18 cellular contexts compared by ENCODE assay signal in the genomic region with DNA sequence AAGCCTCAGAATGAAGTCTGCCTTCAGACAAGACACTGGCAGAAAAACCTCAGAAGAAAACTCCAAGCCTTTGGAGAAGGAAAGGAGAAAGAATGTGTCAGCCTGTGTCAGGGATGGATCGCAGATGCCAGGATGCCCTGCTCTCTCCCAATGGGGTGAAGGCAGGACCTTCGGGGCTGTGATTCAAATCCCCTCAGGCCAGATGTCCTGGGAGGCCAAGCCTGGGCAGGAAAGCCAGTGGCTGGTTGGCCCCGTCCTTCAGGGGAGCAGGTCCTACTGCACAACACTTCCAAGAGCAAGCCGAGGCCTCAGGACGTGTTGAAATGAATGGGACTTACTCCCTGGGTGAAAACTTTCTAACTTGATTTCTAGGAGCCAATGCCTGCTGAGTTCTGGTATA. TPM values are rescaled to one million over a fixed set of nuclear protein-coding genes. Genes with fewer than 3 reads are reported as not detected.
DNase-seq lines count a peak whose midpoint lies in the region; ATAC-seq and TF ChIP-seq lines count a peak whose summit lies in the region.
"Had no signal": no experiment of that assay in that cellular context is flagged by ENCODE, and none has a peak within 500 bp of the region (broad histone marks: within the 10 kb centered on the region; RNA-seq: fewer than 3 reads in every experiment).

No MANE protein-coding gene starts in this region.

- no peaks in the 10 kb centered on the region for H3K27me3 Mint-ChIP-seq in activated naive CD4-positive, alpha-beta T cell treated with anti-CD3 and anti-CD28 coated beads, Interleukin-2, amount 50 U/mL, for 24 hours
- no peaks in the 10 kb centered on the region for H3K27me3 Mint-ChIP-seq in activated CD8-positive, alpha-beta T cell treated with anti-CD3 and anti-CD28 coated beads, Interleukin-2, amount 10 ng/mL, durations not matched to agents 7 days and 5 days (ENCODE audit: low read depth)
- peaks cover 5% of the 10 kb centered on the region for H3K27me3 Mint-ChIP-seq in GM23338 (ENCODE audit: insufficient read depth, low read depth, poor library complexity)

- H3K27ac Mint-ChIP-seq in activated naive CD4-positive, alpha-beta T cell treated with anti-CD3 and anti-CD28 coated beads, Interleukin-2, amount 50 U/mL, for 24 hours = peak overlapping the region; percentile 85
- peak overlapping the region; percentile 57 for H3K27ac Mint-ChIP-seq in activated CD8-positive, alpha-beta T cell treated with anti-CD3 and anti-CD28 coated beads, Interleukin-2, amount 10 ng/mL, durations not matched to agents 7 days and 5 days
- no peak overlapping the region for H3K27ac Mint-ChIP-seq in GM23338

- no peak overlapping the region for H3K4me3 ChIP-seq in GM23338
- H3K4me3 ChIP-seq: A549; BLaER1 treated with 17β-estradiol and CSF1 and Interleukin-3, amounts not matched to agents 10 nM and 100 nM had no signal

- TF ChIP-seq CTCF in GM23338 (conservative IDR thresholded peaks at IDR 0.05; ENCODE audit: low read depth in 2 of 2) = no peak

- CTCF ChIA-PET in activated CD8-positive, alpha-beta T cell treated with anti-CD3 and anti-CD28 coated beads, Interleukin-2, amount 10 ng/mL, durations not matched to agents 7 days and 5 days (lab: Charles Lee) = interaction anchor here (0.6 to 1.9 kb wide), 4 partner anchors 10 to 548 kb away, joined by 3 to 10 read pairs (median 5); no protein-coding TSS in a partner anchor

- no peak overlapping the region for H3K4me2 ChIP-seq in GM23338
- H3K4me2 ChIP-seq: A549; BLaER1 treated with 17β-estradiol and CSF1 and Interleukin-3, amounts not matched to agents 10 nM and 100 nM had no signal

- H3K9me2 ChIP-seq in GM23338 (ENCODE audit: insufficient read depth) = no peaks in the 10 kb centered on the region; the same call in 1 of the 2 replicates

- no peak overlapping the region for H3K27ac ChIP-seq in GM23338 (ENCODE audit: low read depth)
- H3K27ac ChIP-seq: A549; BLaER1 treated with 17β-estradiol and CSF1 and Interleukin-3, amounts not matched to agents 10 nM and 100 nM had no signal

- no peaks in the 10 kb centered on the region for H4K20me1 ChIP-seq in GM23338 (replicated peaks; ENCODE audit: insufficient read depth)
- H4K20me1 ChIP-seq: BLaER1 treated with 17β-estradiol and CSF1 and Interleukin-3, amounts not matched to agents 10 nM and 100 nM had no signal

- no peaks in the 10 kb centered on the region; the same call in 1 of the 2 replicates for H3F3A ChIP-seq in GM23338 (replicated peaks; ENCODE audit: low read depth)

- H3K27me3 ChIP-seq in GM23338 (ENCODE audit: insufficient read depth) = no peaks in the 10 kb centered on the region
- H3K27me3 ChIP-seq: BLaER1 treated with 17β-estradiol and CSF1 and Interleukin-3, amounts not matched to agents 10 nM and 100 nM had no signal

- H3K79me2 ChIP-seq in GM23338 (replicated peaks; ENCODE audit: insufficient read depth) = no peaks in the 10 kb centered on the region

- no peak for DNase-seq in activated naive CD4-positive, alpha-beta T cell treated with Interleukin-2 at 50 U/mL for 16 hours
- no peak for DNase-seq in activated CD8-positive, alpha-beta T cell treated with anti-CD3 and anti-CD28 coated beads, Interleukin-2, amount 10 ng/mL, durations not matched to agents 7 days and 5 days
- DNase-seq in mesenteric fat pad (ENCODE audit: low spot score) (peak; percentile 73), GM23338 (ENCODE audit: low spot score) (no peak), NCI-H1694 treated with DMSO at 0.1 percent for 48 hours (lab: John Stamatoyannopoulos, UW) (no peak)
- DNase-seq in activated CD4-positive, CD25-positive, alpha-beta regulatory T cell treated with anti-CD3 and anti-CD28 coated beads, Interleukin-2, amount 50 U/mL, for 72 hours = no peak
- DNase-seq: DMS79; KBM-7; NCI-H1105 treated with DMSO at 0.1 percent for 48 hours; NCI-H1694; NCI-H748 treated with DMSO at 0.1 percent for 48 hours; NK-92 treated with Interleukin-12 subunit alpha and Interleukin-12 subunit beta, amount 100 ng/mL, for 24 hours; Right ventricle myocardium superior had no signal

- no peak overlapping the region for H3K4me3 Mint-ChIP-seq in activated naive CD4-positive, alpha-beta T cell treated with anti-CD3 and anti-CD28 coated beads, Interleukin-2, amount 50 U/mL, for 24 hours
- no peak overlapping the region for H3K4me3 Mint-ChIP-seq in activated CD8-positive, alpha-beta T cell treated with anti-CD3 and anti-CD28 coated beads, Interleukin-2, amount 10 ng/mL, durations not matched to agents 7 days and 5 days
- H3K4me3 Mint-ChIP-seq in GM23338 = no peak overlapping the region

- H3K36me3 Mint-ChIP-seq in activated naive CD4-positive, alpha-beta T cell treated with anti-CD3 and anti-CD28 coated beads, Interleukin-2, amount 50 U/mL, for 24 hours = peaks cover 32% of the 10 kb centered on the region
- peaks cover 80% of the 10 kb centered on the region for H3K36me3 Mint-ChIP-seq in activated CD8-positive, alpha-beta T cell treated with anti-CD3 and anti-CD28 coated beads, Interleukin-2, amount 10 ng/mL, durations not matched to agents 7 days and 5 days (ENCODE audit: low read depth)
- no peaks in the 10 kb centered on the region for H3K36me3 Mint-ChIP-seq in GM23338 (ENCODE audit: low read depth)

- 0 out of 2 replicates have a peak, but pooled peaks cover 5% of the 10 kb centered on the region for H3K4me1 ChIP-seq in GM23338 (ENCODE audit: insufficient read depth)

- peaks cover 70% of the 10 kb centered on the region for H3K4me1 Mint-ChIP-seq in activated naive CD4-positive, alpha-beta T cell treated with anti-CD3 and anti-CD28 coated beads, Interleukin-2, amount 50 U/mL, for 24 hours
- peaks cover 43% of the 10 kb centered on the region for H3K4me1 Mint-ChIP-seq in activated CD8-positive, alpha-beta T cell treated with anti-CD3 and anti-CD28 coated beads, Interleukin-2, amount 10 ng/mL, durations not matched to agents 7 days and 5 days (ENCODE audit: low read depth)
- peaks cover 8% of the 10 kb centered on the region for H3K4me1 Mint-ChIP-seq in GM23338

- H3K36me3 ChIP-seq in GM23338 (ENCODE audit: insufficient read depth) = no peaks in the 10 kb centered on the region

- POLR2A ChIA-PET in activated CD8-positive, alpha-beta T cell treated with anti-CD3 and anti-CD28 coated beads, Interleukin-2, amount 10 ng/mL, durations not matched to agents 7 days and 5 days (lab: Charles Lee) = no interaction called here

- no peak overlapping the region for H2AFZ ChIP-seq in GM23338

- ATAC-seq in activated CD8-positive, alpha-beta T cell treated with anti-CD3 and anti-CD28 coated beads, Interleukin-2, amount 10 ng/mL, durations not matched to agents 7 days and 5 days = no peak
- no peak for ATAC-seq in GM23338
- ATAC-seq: A549 had no signal

- no peaks in the 10 kb centered on the region for H3K9me3 Mint-ChIP-seq in activated naive CD4-positive, alpha-beta T cell treated with anti-CD3 and anti-CD28 coated beads, Interleukin-2, amount 50 U/mL, for 24 hours
- H3K9me3 Mint-ChIP-seq in activated CD8-positive, alpha-beta T cell treated with anti-CD3 and anti-CD28 coated beads, Interleukin-2, amount 10 ng/mL, durations not matched to agents 7 days and 5 days (ENCODE audit: insufficient read depth) = no peaks in the 10 kb centered on the region
- H3K9me3 Mint-ChIP-seq in GM23338 = no peaks in the 10 kb centered on the region

TF ChIP-seq in GM23338, 12 proteins besides CTCF, POLR2A, EP300 and RAD21 (continues in another document):
- TF ChIP-seq STAT1 (IDR thresholded peaks at IDR 0.05; ENCODE audit: unreplicated experiment) (no peak), JUNB (IDR thresholded peaks at IDR 0.05; ENCODE audit: unreplicated experiment) (no peak), POLR2AphosphoS5 (IDR thresholded peaks at IDR 0.05; ENCODE audit: low read depth) (no peak), NANOG (IDR thresholded peaks at IDR 0.05; ENCODE audit: borderline replicate concordance) (no peak), EZH2 (IDR thresholded peaks at IDR 0.05; ENCODE audit: low read depth, unreplicated experiment) (no peak), EZH2phosphoT487 (IDR thresholded peaks at IDR 0.05; ENCODE audit: unreplicated experiment) (no peak), CREB1 (CRISPR knock-in tag; IDR thresholded peaks at IDR 0.05; ENCODE audit: low read depth) (no peak), ZNF114 (CRISPR knock-in tag; IDR thresholded peaks at IDR 0.05) (no peak)
- TF ChIP-seq, protein P1, sequence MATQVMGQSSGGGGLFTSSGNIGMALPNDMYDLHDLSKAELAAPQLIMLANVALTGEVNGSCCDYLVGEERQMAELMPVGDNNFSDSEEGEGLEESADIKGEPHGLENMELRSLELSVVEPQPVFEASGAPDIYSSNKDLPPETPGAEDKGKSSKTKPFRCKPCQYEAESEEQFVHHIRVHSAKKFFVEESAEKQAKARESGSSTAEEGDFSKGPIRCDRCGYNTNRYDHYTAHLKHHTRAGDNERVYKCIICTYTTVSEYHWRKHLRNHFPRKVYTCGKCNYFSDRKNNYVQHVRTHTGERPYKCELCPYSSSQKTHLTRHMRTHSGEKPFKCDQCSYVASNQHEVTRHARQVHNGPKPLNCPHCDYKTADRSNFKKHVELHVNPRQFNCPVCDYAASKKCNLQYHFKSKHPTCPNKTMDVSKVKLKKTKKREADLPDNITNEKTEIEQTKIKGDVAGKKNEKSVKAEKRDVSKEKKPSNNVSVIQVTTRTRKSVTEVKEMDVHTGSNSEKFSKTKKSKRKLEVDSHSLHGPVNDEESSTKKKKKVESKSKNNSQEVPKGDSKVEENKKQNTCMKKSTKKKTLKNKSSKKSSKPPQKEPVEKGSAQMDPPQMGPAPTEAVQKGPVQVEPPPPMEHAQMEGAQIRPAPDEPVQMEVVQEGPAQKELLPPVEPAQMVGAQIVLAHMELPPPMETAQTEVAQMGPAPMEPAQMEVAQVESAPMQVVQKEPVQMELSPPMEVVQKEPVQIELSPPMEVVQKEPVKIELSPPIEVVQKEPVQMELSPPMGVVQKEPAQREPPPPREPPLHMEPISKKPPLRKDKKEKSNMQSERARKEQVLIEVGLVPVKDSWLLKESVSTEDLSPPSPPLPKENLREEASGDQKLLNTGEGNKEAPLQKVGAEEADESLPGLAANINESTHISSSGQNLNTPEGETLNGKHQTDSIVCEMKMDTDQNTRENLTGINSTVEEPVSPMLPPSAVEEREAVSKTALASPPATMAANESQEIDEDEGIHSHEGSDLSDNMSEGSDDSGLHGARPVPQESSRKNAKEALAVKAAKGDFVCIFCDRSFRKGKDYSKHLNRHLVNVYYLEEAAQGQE (IDR thresholded peaks at IDR 0.05; ENCODE audit: unreplicated experiment) = no peak

RNA-seq across cellular contexts. Expression of gene GJA10, which starts 36.5 kb away (rescaled TPM):
- not detected for total RNA-seq in activated CD8-positive, alpha-beta T cell treated with anti-CD3 and anti-CD28 coated beads, Interleukin-2, amount 10 ng/mL, durations not matched to agents 7 days and 5 days
- not detected for total RNA-seq in mesenteric fat pad
- total RNA-seq in GM23338 (2014; rRNA removed; shearing (Covaris generic)) = not detected in 2 replicates
- polyA plus RNA-seq in GM23338 (2016; fragmentation: Nextera tagmentation; extraction: Ambion mirVana) = not detected in 2 replicates
- total RNA-seq: H4, NCI-H460, Right ventricle myocardium superior had no signal
- polyA plus RNA-seq: A549 had no signal
